Comparison of ENCODE assay signal across 8 cellular contexts in the genomic region with DNA sequence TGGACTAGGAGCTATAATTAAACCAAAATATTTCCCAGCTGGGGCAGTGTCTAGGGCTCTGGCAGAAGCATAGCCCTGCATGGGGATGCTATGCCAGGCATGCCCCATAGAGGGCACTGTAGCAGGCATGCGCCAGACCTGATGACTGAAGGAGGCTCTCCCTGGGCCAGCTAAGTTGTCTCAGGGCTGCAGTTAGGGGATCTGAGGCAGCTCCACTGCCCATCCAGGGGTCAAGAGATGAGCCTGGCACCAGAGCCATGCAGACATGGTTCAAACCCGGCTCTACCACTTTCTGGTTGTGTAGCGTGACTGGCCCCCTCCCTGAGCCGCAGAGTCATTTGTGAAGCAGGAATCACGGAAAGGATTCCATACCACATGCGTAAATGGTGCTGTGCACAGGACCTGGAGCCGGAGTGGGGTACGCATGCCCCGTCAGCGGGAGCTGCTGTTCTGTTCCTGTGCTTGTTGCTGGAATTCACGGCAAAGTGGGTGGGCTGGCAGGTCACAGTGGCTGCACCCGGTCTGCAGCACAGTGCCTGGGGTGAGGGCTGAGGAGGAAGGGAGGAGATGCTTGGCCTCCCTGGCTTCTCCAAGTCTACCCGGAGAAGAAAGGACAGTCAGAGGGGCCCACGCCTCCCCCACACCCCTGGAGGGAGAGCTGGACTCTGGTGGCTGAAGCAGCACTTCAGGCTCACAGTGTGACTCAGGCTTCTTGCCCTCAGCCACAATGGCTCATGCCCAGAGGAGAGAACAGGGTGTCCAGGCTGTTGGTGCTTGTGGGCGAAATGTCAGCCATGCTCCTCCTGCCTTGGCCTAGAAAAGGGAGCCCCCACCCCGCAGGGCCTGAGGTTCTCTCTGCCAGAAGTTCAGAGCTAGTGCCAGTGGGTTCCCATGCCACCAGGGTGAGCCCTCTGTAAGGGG. TPM values are rescaled to one million over a fixed set of nuclear protein-coding genes. Genes with fewer than 3 reads are reported as not detected.
A peak's percentile ranks its signal among the peaks of the same experiment; 100 is the strongest.
DNase-seq lines count a peak whose midpoint lies in the region; ATAC-seq and TF ChIP-seq lines count a peak whose summit lies in the region.

No MANE protein-coding gene starts in this region.

- H3K9me3 ChIP-seq in adipocyte (ENCODE audit: control insufficient read depth, low read length), result no peaks in the 10 kb centered on the region
- H3K9me3 ChIP-seq in sigmoid colon, result no peaks in the 10 kb centered on the region

- ATAC-seq in HG02852 (IDR thresholded peaks at IDR 0.05; ENCODE audit: unreplicated experiment) (peak; percentile 64), left ventricle myocardium superior (peak; percentile 69)

- WGBS in sigmoid colon, 2 donors, result 87 to 89% methylated on average over 16 of the region's 16 CpGs

- TF ChIP-seq POLR2A in sigmoid colon (IDR thresholded peaks at IDR 0.05), result no peak

- H3K27me3 ChIP-seq in adipocyte (replicated peaks; ENCODE audit: control insufficient read depth, insufficient read depth, low read length) (no peaks in the 10 kb centered on the region), sigmoid colon (no peaks in the 10 kb centered on the region)

- H3K9ac ChIP-seq in adipocyte (ENCODE audit: low read length), result peak overlapping the region; percentile 29

- DNase-seq in GM12864 (ENCODE audit: low read depth) (no peak), SK-N-DZ (ENCODE audit: low spot score) (peak; percentile 29), adipocyte (ENCODE audit: low read depth) (peak; percentile 65), left ventricle myocardium superior (peak; percentile 83), sigmoid colon (peak; percentile 89), NCI-H1417 (lab: John Stamatoyannopoulos, UW) (no peak), SW480 (ENCODE audit: low spot score) (no peak)

- H3K4me1 ChIP-seq in adipocyte (ENCODE audit: control insufficient read depth, insufficient read depth, low read length) (peaks cover 29% of the 10 kb centered on the region), sigmoid colon (peaks cover 0 to 59% (median 52%) of the 10 kb centered on the region in 4 donors)

- peak overlapping the region; percentile 47 to 92 (median 82) for H3K27ac ChIP-seq in sigmoid colon

- H3K36me3 ChIP-seq in adipocyte (ENCODE audit: control insufficient read depth, insufficient read depth, low read length, severe bottlenecking) (peaks cover 45% of the 10 kb centered on the region), sigmoid colon (peaks cover 0 to 50% (median 25%) of the 10 kb centered on the region in 4 donors)

- TF ChIP-seq CTCF in GM12864 (IDR thresholded peaks at IDR 0.05; ENCODE audit: low read depth, low read length, missing control alignments) (peak; percentile 98), sigmoid colon (IDR thresholded peaks at IDR 0.05) (peak; percentile 59 to 91 (median 78))

- TF ChIP-seq EP300 in sigmoid colon (IDR thresholded peaks at IDR 0.05), result no peak

- intact Hi-C loops in left ventricle myocardium superior (cut with micrococcal nuclease), result no loop called here
- intact Hi-C loops in sigmoid colon (cut with DNase I), result loop anchor here (10.0 kb wide), 1 partner anchor 283 kb away; no protein-coding TSS in a partner anchor

- H3K4me3 ChIP-seq in GM12864 (ENCODE audit: low read depth, low read length) (no peak overlapping the region), adipocyte (ENCODE audit: low read length) (no peak overlapping the region), sigmoid colon (no peak overlapping the region)

RNA-seq across cellular contexts. Expression of gene DNASE1L3, which starts 43.1 kb away (rescaled TPM):
- not detected in 2 replicates for polyA plus RNA-seq in SK-N-DZ (2014; cell fraction: cytosol; rRNA removed)
- polyA plus RNA-seq in SK-N-DZ (2014; cell fraction: nucleus; rRNA removed), result 1.4 TPM in 1 of 2 replicates, not detected in the other
- 1.9 TPM for total RNA-seq in left ventricle myocardium superior
- total RNA-seq in sigmoid colon, result under 1 TPM in 3 of 4 donors, not detected in 1; 0.27 to 0.82 (median 0.71) TPM
- polyA plus RNA-seq in sigmoid colon, result 10 to 100 TPM in 2 of 3 donors, 1 to 10 TPM in 1; 9.0 to 69.8 (median 34.7) TPM

Comparison
In these comparisons a context has a peak if more than half of its experiments do, and no peak if none do; other contexts are left out.
1. DNase-seq: peak in SK-N-DZ (single experiment), adipocyte (single experiment), left ventricle myocardium superior (single experiment) and sigmoid colon (single experiment); none in GM12864 (single experiment), NCI-H1417 (0 of 3) and SW480 (single experiment).